Comparison of ENCODE assay signal across 10 cellular contexts in genomic region chr18:10057808-10058791, GRCh38.
DNase-seq lines count a peak whose midpoint lies in the region; ATAC-seq and TF ChIP-seq lines count a peak whose summit lies in the region.
"Had no signal": no experiment of that assay in that cellular context is flagged by ENCODE, and none has a peak within 500 bp of the region (broad histone marks: within the 10 kb centered on the region; RNA-seq: fewer than 3 reads in every experiment).

No MANE protein-coding gene starts in this region.

- DNase-seq in EL (peak; percentile 89), SIG-M5 treated with dmso at 0.1 percent for 504 hours (lab: John Stamatoyannopoulos, UW; ENCODE audit: unreplicated experiment) (peak; percentile 45), fibroblast of pulmonary artery (ENCODE audit: low read depth) (peak; percentile 93), skeletal muscle cell (ENCODE audit: low read depth) (peak; percentile 81), COLO668 (lab: John Stamatoyannopoulos, UW; ENCODE audit: unreplicated experiment) (no peak), NCI-H1694 (lab: John Stamatoyannopoulos, UW) (no peak), midbrain (lab: John Stamatoyannopoulos, UW) (no peak)
- no peak for DNase-seq in stimulated activated effector memory CD8-positive, alpha-beta T cell treated with anti-CD3 and anti-CD28 coated beads, Interleukin-12 subunit alpha, Interleukin-12 subunit beta, amount 100 ng/mL, for 72 hours (ENCODE audit: low spot score in 2 of 2)
- DNase-seq: immature natural killer cell had no signal

- no peak overlapping the region for H3K27ac Mint-ChIP-seq in stimulated activated effector memory CD8-positive, alpha-beta T cell treated with anti-CD3 and anti-CD28 coated beads, Interleukin-12 subunit alpha, Interleukin-12 subunit beta, amount 100 ng/mL, for 72 hours
- H3K27ac Mint-ChIP-seq: IgD-negative memory B cell had no signal

- no peak for TF ChIP-seq CTCF in fibroblast of pulmonary artery (IDR thresholded peaks at IDR 0.05; ENCODE audit: low read length, missing control alignments)

- ATAC-seq in stimulated activated effector memory CD8-positive, alpha-beta T cell treated with anti-CD3 and anti-CD28 coated beads, Interleukin-12 subunit alpha, Interleukin-12 subunit beta, amount 100 ng/mL, for 72 hours = no peak

- H3K4me3 Mint-ChIP-seq in stimulated activated effector memory CD8-positive, alpha-beta T cell treated with anti-CD3 and anti-CD28 coated beads, Interleukin-12 subunit alpha, Interleukin-12 subunit beta, amount 100 ng/mL, for 72 hours = no peak overlapping the region
- H3K4me3 Mint-ChIP-seq: immature natural killer cell had no signal

- no peaks in the 10 kb centered on the region for H3K4me1 Mint-ChIP-seq in stimulated activated effector memory CD8-positive, alpha-beta T cell treated with anti-CD3 and anti-CD28 coated beads, Interleukin-12 subunit alpha, Interleukin-12 subunit beta, amount 100 ng/mL, for 72 hours
- H3K4me1 Mint-ChIP-seq: immature natural killer cell had no signal

- no peaks in the 10 kb centered on the region for H3K36me3 Mint-ChIP-seq in stimulated activated effector memory CD8-positive, alpha-beta T cell treated with anti-CD3 and anti-CD28 coated beads, Interleukin-12 subunit alpha, Interleukin-12 subunit beta, amount 100 ng/mL, for 72 hours
- H3K36me3 Mint-ChIP-seq: IgD-negative memory B cell, immature natural killer cell had no signal

- H3K4me3 ChIP-seq in fibroblast of pulmonary artery (replicated peaks; ENCODE audit: low read depth, low read length) (no peak overlapping the region), skeletal muscle cell (ENCODE audit: low read depth, low read length) (no peak overlapping the region)

- H3K9me3 Mint-ChIP-seq in stimulated activated effector memory CD8-positive, alpha-beta T cell treated with anti-CD3 and anti-CD28 coated beads, Interleukin-12 subunit alpha, Interleukin-12 subunit beta, amount 100 ng/mL, for 72 hours = no peaks in the 10 kb centered on the region
- H3K9me3 Mint-ChIP-seq: IgD-negative memory B cell had no signal

Comparison
In these comparisons a context has a peak if more than half of its experiments do, and no peak if none do; other contexts are left out.
1. DNase-seq: peak in EL (single experiment), SIG-M5 treated with dmso at 0.1 percent for 504 hours (single experiment), fibroblast of pulmonary artery (single experiment) and skeletal muscle cell (single experiment); none in COLO668 (single experiment), NCI-H1694 (single experiment), stimulated activated effector memory CD8-positive, alpha-beta T cell treated with anti-CD3 and anti-CD28 coated beads, Interleukin-12 subunit alpha, Interleukin-12 subunit beta, amount 100 ng/mL, for 72 hours (0 of 2) and midbrain (single experiment).